Comparison of ENCODE assay signal across 8 cellular contexts in the genomic region with DNA sequence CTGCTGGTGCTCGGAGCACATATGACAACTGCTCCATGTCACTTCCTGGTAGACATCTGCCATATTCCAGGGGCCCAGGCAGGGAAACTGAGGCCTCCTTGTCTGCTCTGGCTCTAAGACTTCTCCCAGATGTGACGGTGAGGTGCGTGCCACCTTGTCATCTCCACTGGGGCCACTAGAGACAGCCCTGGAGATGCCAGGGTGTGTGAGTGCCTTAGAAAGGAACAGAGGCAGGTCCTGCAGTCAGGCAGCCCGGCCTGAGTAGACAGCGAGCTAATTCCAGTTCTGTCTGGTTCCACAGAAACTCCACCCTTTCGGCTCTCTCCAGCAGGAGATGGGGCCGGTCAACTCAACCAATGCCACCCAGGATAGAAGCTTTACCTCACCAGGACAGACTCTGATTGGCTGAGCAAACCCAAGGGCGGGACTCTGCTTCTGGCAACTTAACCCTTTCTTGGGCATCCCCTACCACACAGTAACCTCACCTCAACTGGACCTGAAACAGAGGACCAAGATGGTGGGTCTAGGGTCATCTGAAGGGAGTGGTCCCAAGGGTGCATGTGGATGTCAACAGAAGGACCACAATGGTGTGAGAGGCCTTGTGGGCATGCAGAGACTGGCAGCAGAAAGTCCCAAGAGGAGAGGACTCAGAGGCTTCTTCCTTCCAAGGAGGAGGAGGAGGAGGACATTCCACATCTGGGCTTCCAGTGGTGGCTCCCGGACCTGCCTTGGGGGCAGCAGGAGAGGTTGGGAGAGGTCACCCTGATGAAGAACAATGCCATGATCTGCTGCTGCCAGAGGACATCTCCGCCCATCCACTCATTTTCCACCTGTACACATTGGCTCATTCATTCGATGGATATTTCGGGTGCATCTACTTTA.
DNase-seq lines count a peak whose midpoint lies in the region; ATAC-seq and TF ChIP-seq lines count a peak whose summit lies in the region.

No MANE protein-coding gene starts in this region.

- H4K20me1 ChIP-seq in SK-N-SH (ENCODE audit: insufficient read depth), result no peaks in the 10 kb centered on the region

- no peaks in the 10 kb centered on the region for H3K79me2 ChIP-seq in SK-N-SH (ENCODE audit: insufficient read depth)

- 70% methylated on average over 8 of the region's 12 CpGs for WGBS in SK-N-SH (ENCODE audit: low lambda C conversion rate)

- no peaks in the 10 kb centered on the region for H3F3A ChIP-seq in SK-N-SH (replicated peaks; ENCODE audit: insufficient read depth)

- POLR2A ChIA-PET in HEK293T (lab: Yijun Ruan, JAX) (interaction anchor here (0.9 to 1.4 kb wide), 4 partner anchors 9 to 19 kb away, joined by 3 to 8 read pairs (median 4); no protein-coding TSS in a partner anchor), SK-N-SH (lab: Yijun Ruan, JAX) (no interaction called here)

- H3K9me3 ChIP-seq in SK-N-SH, result no peaks in the 10 kb centered on the region

- no peaks in the 10 kb centered on the region for H3K9me2 ChIP-seq in SK-N-SH

- TF ChIP-seq RAD21 in SK-N-SH (IDR thresholded peaks at IDR 0.05; ENCODE audit: low read length), result no peak

- TF ChIP-seq CTCF in SK-N-SH (IDR thresholded peaks at IDR 0.05), result no peak

- no peaks in the 10 kb centered on the region for H3K36me3 ChIP-seq in SK-N-SH (replicated peaks in 1 of 2; ENCODE audit: control insufficient read depth in 1 of 2, insufficient read depth in 2 of 2, low read length in 1 of 2)

- ATAC-seq in HG03442 (IDR thresholded peaks at IDR 0.05; ENCODE audit: unreplicated experiment), result no peak
- ATAC-seq in stimulated activated naive CD8-positive, alpha-beta T cell treated with anti-CD3 and anti-CD28 coated beads, Interleukin-15, Interleukin-2, amounts not matched to agents 100 U/mL and 50 U/mL, for 24 hours, result no peak

- no peak overlapping the region for H2AFZ ChIP-seq in SK-N-SH (ENCODE audit: low read depth)

- H3K4me2 ChIP-seq in SK-N-SH, result no peak overlapping the region

- no peak for TF ChIP-seq EP300 in SK-N-SH (IDR thresholded peaks at IDR 0.05; ENCODE audit: borderline replicate concordance in 1 of 2, low read depth in 1 of 2, low read length in 1 of 2)

- CTCF ChIA-PET in HEK293T (lab: Yijun Ruan, JAX) (no interaction called here), SK-N-SH (lab: Yijun Ruan, JAX) (interaction anchor here (1.2 to 2.8 kb wide), 2 partner anchors 47 to 57 kb away, joined by 3 to 13 read pairs; no protein-coding TSS in a partner anchor)

- DNase-seq in HEK293T (ENCODE audit: extremely low spot score) (peak; percentile 77), SK-N-SH (peak; percentile 62), globus pallidus (ENCODE audit: low spot score) (peak; percentile 85), renal cortical epithelial cell (ENCODE audit: low read depth) (peak; percentile 42), HuH-7 (ENCODE audit: low spot score) (no peak), NOMO-1 (lab: John Stamatoyannopoulos, UW; ENCODE audit: unreplicated experiment in 2 of 2) (no peak)
- no peak for DNase-seq in stimulated activated naive CD8-positive, alpha-beta T cell treated with anti-CD3 and anti-CD28 coated beads, Interleukin-15, Interleukin-2, amounts not matched to agents 100 U/mL and 50 U/mL, for 24 hours

- H3K9ac ChIP-seq in SK-N-SH, result no peak overlapping the region

- peaks cover 0 to 50% of the 10 kb centered on the region in 2 experiments; a peak in 1 of 4 replicates for H3K4me1 ChIP-seq in SK-N-SH (ENCODE audit: control insufficient read depth in 1 of 2, insufficient read depth in 2 of 2, low read depth in 1 of 2, low read length in 1 of 2)

- peak overlapping the region in 1 of 2 experiments; percentile 65; a peak in 2 of 4 replicates for H3K27ac ChIP-seq in SK-N-SH (ENCODE audit: low read depth in 2 of 2, low read length in 1 of 2)

- no peak overlapping the region for H3K4me3 ChIP-seq in SK-N-SH (ENCODE audit: low read depth in 2 of 2, low read length in 1 of 2)

- no peaks in the 10 kb centered on the region for H3K27me3 ChIP-seq in SK-N-SH (ENCODE audit: insufficient read depth)

TF ChIP-seq in HEK293T, 16 proteins besides CTCF, POLR2A, EP300 and RAD21:
- TF ChIP-seq ELF4 (IDR thresholded peaks at IDR 0.05) (no peak), HDGF (IDR thresholded peaks at IDR 0.05; ENCODE audit: borderline replicate concordance) (0 out of 2 replicates have a peak, but pooled peaks have one; percentile 8), NFRKB (IDR thresholded peaks at IDR 0.05) (no peak)

TF ChIP-seq in SK-N-SH, 30 proteins besides CTCF, POLR2A, EP300 and RAD21:
- TF ChIP-seq, protein P1, sequence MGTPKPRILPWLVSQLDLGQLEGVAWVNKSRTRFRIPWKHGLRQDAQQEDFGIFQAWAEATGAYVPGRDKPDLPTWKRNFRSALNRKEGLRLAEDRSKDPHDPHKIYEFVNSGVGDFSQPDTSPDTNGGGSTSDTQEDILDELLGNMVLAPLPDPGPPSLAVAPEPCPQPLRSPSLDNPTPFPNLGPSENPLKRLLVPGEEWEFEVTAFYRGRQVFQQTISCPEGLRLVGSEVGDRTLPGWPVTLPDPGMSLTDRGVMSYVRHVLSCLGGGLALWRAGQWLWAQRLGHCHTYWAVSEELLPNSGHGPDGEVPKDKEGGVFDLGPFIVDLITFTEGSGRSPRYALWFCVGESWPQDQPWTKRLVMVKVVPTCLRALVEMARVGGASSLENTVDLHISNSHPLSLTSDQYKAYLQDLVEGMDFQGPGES (IDR thresholded peaks at IDR 0.05; ENCODE audit: low read depth, low read length), result no peak
- peak; percentile 66; the same call in 1 of the 2 replicates for TF ChIP-seq POLR2AphosphoS5 (IDR thresholded peaks at IDR 0.05; ENCODE audit: low read depth, low read length)
- TF ChIP-seq FOXJ3 (CRISPR knock-in tag; IDR thresholded peaks at IDR 0.05), result no peak
- TF ChIP-seq TEAD4 (IDR thresholded peaks at IDR 0.05; ENCODE audit: borderline replicate concordance, insufficient read depth), result no peak
- no peak for TF ChIP-seq TCF12 (IDR thresholded peaks at IDR 0.05)
- TF ChIP-seq, protein P2, sequence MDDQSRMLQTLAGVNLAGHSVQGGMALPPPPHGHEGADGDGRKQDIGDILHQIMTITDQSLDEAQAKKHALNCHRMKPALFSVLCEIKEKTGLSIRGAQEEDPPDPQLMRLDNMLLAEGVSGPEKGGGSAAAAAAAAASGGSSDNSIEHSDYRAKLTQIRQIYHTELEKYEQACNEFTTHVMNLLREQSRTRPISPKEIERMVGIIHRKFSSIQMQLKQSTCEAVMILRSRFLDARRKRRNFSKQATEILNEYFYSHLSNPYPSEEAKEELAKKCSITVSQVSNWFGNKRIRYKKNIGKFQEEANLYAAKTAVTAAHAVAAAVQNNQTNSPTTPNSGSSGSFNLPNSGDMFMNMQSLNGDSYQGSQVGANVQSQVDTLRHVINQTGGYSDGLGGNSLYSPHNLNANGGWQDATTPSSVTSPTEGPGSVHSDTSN (IDR thresholded peaks at IDR 0.05), result no peak
TF ChIP-seq in SK-N-SH: peak in this region for 1.

Comparison
In these comparisons a context has a peak if more than half of its experiments do, and no peak if none do; other contexts are left out.
1. DNase-seq: peak in HEK293T (single experiment), SK-N-SH (single experiment), globus pallidus (single experiment) and renal cortical epithelial cell (single experiment); none in stimulated activated naive CD8-positive, alpha-beta T cell treated with anti-CD3 and anti-CD28 coated beads, Interleukin-15, Interleukin-2, amounts not matched to agents 100 U/mL and 50 U/mL, for 24 hours (single experiment), HuH-7 (single experiment) and NOMO-1 (0 of 2).